Comparison of ENCODE assay signal across 1 cellular context in the genomic region with DNA sequence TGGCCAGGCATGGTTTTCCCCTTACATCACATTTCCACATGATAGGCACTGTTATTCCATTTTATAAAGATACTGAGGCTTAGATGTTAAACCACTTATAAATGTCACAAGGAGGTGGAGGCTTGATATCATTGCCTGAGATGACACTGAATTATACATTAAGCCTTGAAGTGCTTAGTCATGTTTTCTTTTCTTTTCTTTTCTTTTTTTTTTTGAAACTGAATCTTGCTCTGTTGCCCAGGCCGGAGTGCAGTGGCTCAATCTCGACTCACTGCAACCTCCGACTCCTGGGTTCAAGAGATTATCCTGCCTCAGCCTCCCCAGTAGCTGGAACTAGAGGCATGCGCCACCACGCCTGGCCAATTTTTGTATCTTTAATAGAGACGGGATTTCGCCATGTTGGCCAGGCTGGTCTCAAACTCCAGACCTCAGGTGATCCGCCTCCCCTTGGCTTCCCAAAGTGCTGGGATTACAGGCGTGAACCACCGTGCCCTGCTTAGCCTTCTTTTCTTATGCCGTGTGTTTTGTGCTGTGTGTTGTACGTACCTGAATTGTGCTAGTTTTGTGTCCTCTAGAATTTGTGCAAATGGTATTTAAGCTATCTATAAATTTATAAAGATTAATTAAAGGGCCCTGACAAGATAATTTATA.
TF ChIP-seq lines count a peak whose summit lies in the region.

No MANE protein-coding gene starts in this region.

TF ChIP-seq in endothelial cell of umbilical vein, 7 proteins besides CTCF, POLR2A, EP300 and RAD21:
- TF ChIP-seq GATA2 (IDR thresholded peaks at IDR 0.05; ENCODE audit: insufficient read depth, insufficient read length, low read depth, low read length) (no peak), JUN (IDR thresholded peaks at IDR 0.05; ENCODE audit: borderline replicate concordance, insufficient read depth, insufficient read length, low read depth) (no peak), FOS (IDR thresholded peaks at IDR 0.05; ENCODE audit: borderline replicate concordance, insufficient read depth, low read length) (no peak)
